Comparison of ENCODE assay signal across 1 cellular context in genomic region chr12:15842106-15842505, GRCh38.
A peak's percentile ranks its signal among the peaks of the same experiment; 100 is the strongest.
TF ChIP-seq lines count a peak whose summit lies in the region.

No MANE protein-coding gene starts in this region.

TF ChIP-seq in IMR-90, 13 proteins besides CTCF, POLR2A, EP300 and RAD21:
- TF ChIP-seq FOS (IDR thresholded peaks at IDR 0.05; ENCODE audit: low read depth, low read length) (peak; percentile 74), RCOR1 (IDR thresholded peaks at IDR 0.05; ENCODE audit: insufficient replicate concordance, low read length) (no peak), SMC3 (IDR thresholded peaks at IDR 0.05; ENCODE audit: low read depth, low read length) (no peak), CHD1 (IDR thresholded peaks at IDR 0.05; ENCODE audit: low read depth, low read length) (no peak), NFE2L2 (IDR thresholded peaks at IDR 0.05; ENCODE audit: low read depth, low read length) (no peak), USF2 (IDR thresholded peaks at IDR 0.05; ENCODE audit: low read depth, low read length) (no peak), CEBPB (IDR thresholded peaks at IDR 0.05; ENCODE audit: low read depth, low read length) (no peak)
